ENCODE assay signal across 9 cellular contexts in the genomic region with DNA sequence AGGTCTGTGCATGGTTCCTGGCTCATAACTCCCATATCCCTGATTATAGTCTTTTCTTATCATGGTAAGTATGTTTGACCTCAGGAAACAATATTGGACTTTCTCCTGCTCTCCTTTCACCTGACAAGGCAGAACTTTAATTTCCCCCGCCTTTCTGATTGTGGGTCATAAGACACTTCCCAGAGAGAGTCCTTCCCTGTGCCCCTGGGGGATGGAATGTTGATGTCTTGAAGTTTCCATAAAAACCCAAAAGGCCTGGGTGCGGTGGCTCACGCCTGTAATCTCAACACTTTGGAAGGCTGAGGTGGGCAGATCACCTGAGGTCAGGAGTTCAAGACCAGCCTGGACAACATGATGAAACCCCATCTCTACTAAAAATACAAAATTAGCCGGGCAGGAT. TPM values are rescaled to one million over a fixed set of nuclear protein-coding genes. Genes with fewer than 3 reads are reported as not detected.
A peak's percentile ranks its signal among the peaks of the same experiment; 100 is the strongest.
DNase-seq lines count a peak whose midpoint lies in the region; ATAC-seq and TF ChIP-seq lines count a peak whose summit lies in the region.
"Not testable (repeated sequence)": the region's sequence is repeated elsewhere in the genome, so short reads cannot be mapped to it uniquely, and the experiment has no call there.
"Had no signal": no experiment of that assay in that cellular context is flagged by ENCODE, and none has a peak within 500 bp of the region (broad histone marks: within the 10 kb centered on the region; RNA-seq: fewer than 3 reads in every experiment).

No MANE protein-coding gene starts in this region.

- H3K9me3 Mint-ChIP-seq in CD4-positive, CD25-positive, alpha-beta regulatory T cell; Calu3 (ENCODE audit: low read depth, unreplicated experiment); activated naive CD8-positive, alpha-beta T cell (ENCODE audit: low read depth): not testable (repeated sequence)

- H3K27ac ChIP-seq in CD4-positive, CD25-positive, alpha-beta regulatory T cell (ENCODE audit: insufficient read depth, low read length, poor library complexity, severe bottlenecking); trophoblast cell (ENCODE audit: low read depth, low read length): not testable (repeated sequence)

- not testable (repeated sequence) for H2BK120ac ChIP-seq in trophoblast cell (ENCODE audit: insufficient read depth, low read length, poor library complexity)

- H4K12ac ChIP-seq in trophoblast cell (ENCODE audit: low read depth, low read length), result not testable (repeated sequence)

- H3K9ac ChIP-seq in trophoblast cell (ENCODE audit: low read length), result not testable (repeated sequence)

- not testable (repeated sequence) for H3K27me3 ChIP-seq in CD4-positive, CD25-positive, alpha-beta regulatory T cell (ENCODE audit: control insufficient read depth, insufficient read depth, low read length); trophoblast cell (ENCODE audit: insufficient read depth, low read length)

- H3K4me1 Mint-ChIP-seq in CD4-positive, CD25-positive, alpha-beta regulatory T cell, result peaks cover 27 to 82% (median 50%) of the 10 kb centered on the region in 4 donors
- peaks cover 72% of the 10 kb centered on the region for H3K4me1 Mint-ChIP-seq in Calu3 (ENCODE audit: low read depth, unreplicated experiment)
- peaks cover 70% of the 10 kb centered on the region for H3K4me1 Mint-ChIP-seq in activated naive CD8-positive, alpha-beta T cell (ENCODE audit: low read depth)

- DNase-seq in CD4-positive, CD25-positive, alpha-beta regulatory T cell; Calu3; left colon; trophoblast cell: not testable (repeated sequence)
- DNase-seq in mucosa of descending colon, result peak in 1 of 3 donors; percentile 35

- H3K27me3 Mint-ChIP-seq in CD4-positive, CD25-positive, alpha-beta regulatory T cell; Calu3 (ENCODE audit: unreplicated experiment); activated naive CD8-positive, alpha-beta T cell: not testable (repeated sequence)

- H3K14ac ChIP-seq in trophoblast cell (ENCODE audit: low read length), result not testable (repeated sequence)

- H4K8ac ChIP-seq in trophoblast cell (ENCODE audit: low read depth, low read length), result not testable (repeated sequence)

- peaks cover 18% of the 10 kb centered on the region for H3K79me1 ChIP-seq in trophoblast cell (ENCODE audit: low read length)

- not testable (repeated sequence) for H3K23ac ChIP-seq in trophoblast cell (ENCODE audit: low read length)

- peak overlapping the region; percentile 82 for H2BK12ac ChIP-seq in trophoblast cell (ENCODE audit: low read length)

- TF ChIP-seq CTCF in Calu3 (IDR thresholded peaks at IDR 0.05; ENCODE audit: unreplicated experiment); mucosa of descending colon (IDR thresholded peaks at IDR 0.05): not testable (repeated sequence)

- not testable (repeated sequence) for H3K18ac ChIP-seq in trophoblast cell (ENCODE audit: low read length)

- H3K9me3 ChIP-seq in CD4-positive, CD25-positive, alpha-beta regulatory T cell (ENCODE audit: control insufficient read depth in 2 of 2, low read length in 2 of 2); mucosa of descending colon; trophoblast cell (ENCODE audit: insufficient read depth, low read depth, low read length): not testable (repeated sequence)

- peaks cover 14% of the 10 kb centered on the region for H3K4me1 ChIP-seq in CD4-positive, CD25-positive, alpha-beta regulatory T cell (ENCODE audit: control insufficient read depth, insufficient read depth, low read length, poor library complexity, severe bottlenecking)
- H3K4me1 ChIP-seq in mucosa of descending colon (ENCODE audit: low read depth), result not testable (repeated sequence)
- H3K4me1 ChIP-seq in trophoblast cell (ENCODE audit: control insufficient read depth in 1 of 2, insufficient read depth in 2 of 2, low read length in 2 of 2), result peaks cover 9 to 20% of the 10 kb centered on the region in 2 experiments

- not testable (repeated sequence) for H3K36me3 ChIP-seq in CD4-positive, CD25-positive, alpha-beta regulatory T cell (ENCODE audit: control insufficient read depth, insufficient read depth, low read length); mucosa of descending colon (ENCODE audit: low read depth); trophoblast cell (ENCODE audit: control insufficient read depth in 1 of 2, insufficient read depth in 2 of 2, low read length in 2 of 2)

- H2BK5ac ChIP-seq in trophoblast cell (ENCODE audit: low read depth, low read length, poor library complexity), result not testable (repeated sequence)

- not testable (repeated sequence) for ATAC-seq in CD4-positive, CD25-positive, alpha-beta regulatory T cell (ENCODE audit: low read depth in 2 of 2)
- peak; percentile 71 for ATAC-seq in left colon
- peak; percentile 7 for ATAC-seq in mucosa of descending colon

- not testable (repeated sequence) for H2AK5ac ChIP-seq in trophoblast cell (ENCODE audit: low read length)

- peak overlapping the region; percentile 7 to 89 (median 72) for H3K4me3 Mint-ChIP-seq in CD4-positive, CD25-positive, alpha-beta regulatory T cell
- H3K4me3 Mint-ChIP-seq in Calu3 (ENCODE audit: low read depth, unreplicated experiment); activated naive CD8-positive, alpha-beta T cell: not testable (repeated sequence)

- not testable (repeated sequence) for BruUV-seq in Calu3 (replicated peaks; lab: Mats Ljungman, UMichigan)

- not testable (repeated sequence) for H3K79me2 ChIP-seq in trophoblast cell (ENCODE audit: control insufficient read depth, insufficient read depth, low read length, poor library complexity)

- peak overlapping the region; percentile 42 for H4K91ac ChIP-seq in trophoblast cell (ENCODE audit: low read depth, low read length)

- H3K27ac Mint-ChIP-seq in CD4-positive, CD25-positive, alpha-beta regulatory T cell, result peak overlapping the region; percentile 89 to 95 (median 93)
- H3K27ac Mint-ChIP-seq in Calu3 (ENCODE audit: unreplicated experiment), result peak overlapping the region; percentile 98
- H3K27ac Mint-ChIP-seq in activated naive CD8-positive, alpha-beta T cell, result peak overlapping the region; percentile 46

- H3K4ac ChIP-seq in trophoblast cell (ENCODE audit: low read depth, low read length), result not testable (repeated sequence)

- H3K4me3 ChIP-seq in CD4-positive, CD25-positive, alpha-beta regulatory T cell (ENCODE audit: low read depth, low read length); mucosa of descending colon; trophoblast cell (ENCODE audit: low read depth, low read length): not testable (repeated sequence)

- H3K36me3 Mint-ChIP-seq in CD4-positive, CD25-positive, alpha-beta regulatory T cell, result peaks cover 25% of the 10 kb centered on the region
- peaks cover 25% of the 10 kb centered on the region for H3K36me3 Mint-ChIP-seq in Calu3 (ENCODE audit: insufficient read depth, unreplicated experiment)
- not testable (repeated sequence) for H3K36me3 Mint-ChIP-seq in activated naive CD8-positive, alpha-beta T cell

- CTCF ChIA-PET in Calu3 (lab: Charles Lee), result interaction anchor here (0.6 to 2.1 kb wide), 2 partner anchors 12 to 110 kb away, joined by 3 to 18 read pairs; partner anchors contain the start of gene HAVCR1

- no CpG with 5 or more reads among the region's 4 CpGs for WGBS in trophoblast cell (ENCODE audit: extremely low coverage, insufficient coverage, insufficient read length)

- not testable (repeated sequence) for H3K4me2 ChIP-seq in trophoblast cell (ENCODE audit: low read length)

- intact Hi-C loops in Calu3 (cut with micrococcal nuclease; ENCODE audit: unreplicated experiment), result loop anchor here (5.0 kb wide), 1 partner anchor 85 kb away; no protein-coding TSS in a partner anchor
- intact Hi-C loops in left colon (cut with DNase I, micrococcal nuclease); mucosa of descending colon (cut with DNase I, micrococcal nuclease): not testable (repeated sequence)

- not testable (repeated sequence) for H2AFZ ChIP-seq in trophoblast cell (ENCODE audit: insufficient read depth, low read length, poor library complexity)

RNA-seq across cellular contexts. Expression of gene HAVCR1, which starts 11.9 kb away (rescaled TPM):
- total RNA-seq in CD4-positive, CD25-positive, alpha-beta regulatory T cell, result 7.9 TPM
- 1 to 10 TPM; 1.7 to 8.2 (median 3.7) TPM for polyA plus RNA-seq in CD4-positive, CD25-positive, alpha-beta regulatory T cell
- total RNA-seq in Calu3 (2022) (5.8 and 6.0 TPM in 2 replicates), left colon (10 to 100 TPM in 1 of 2 donors, 1 to 10 TPM in 1; 3.9 to 16.3 TPM), mucosa of descending colon (10 to 100 TPM in 1 of 3 donors, 1 to 10 TPM in 2; 2.6 to 24.1 (median 3.9) TPM)
- polyA plus RNA-seq in trophoblast cell (2013), result 0.83 and 1.1 TPM in 2 replicates
- total RNA-seq: A673, HFFc6 had no signal
- polyA plus RNA-seq: BJ had no signal

Comparison
In these comparisons a context has a peak if more than half of its experiments do, and no peak if none do; other contexts are left out.
1. H3K27ac Mint-ChIP-seq: peak in every context shown above with its lines; median percentile 98 in Calu3; 93 in CD4-positive, CD25-positive, alpha-beta regulatory T cell; 46 in activated naive CD8-positive, alpha-beta T cell.